In the genomic region with DNA sequence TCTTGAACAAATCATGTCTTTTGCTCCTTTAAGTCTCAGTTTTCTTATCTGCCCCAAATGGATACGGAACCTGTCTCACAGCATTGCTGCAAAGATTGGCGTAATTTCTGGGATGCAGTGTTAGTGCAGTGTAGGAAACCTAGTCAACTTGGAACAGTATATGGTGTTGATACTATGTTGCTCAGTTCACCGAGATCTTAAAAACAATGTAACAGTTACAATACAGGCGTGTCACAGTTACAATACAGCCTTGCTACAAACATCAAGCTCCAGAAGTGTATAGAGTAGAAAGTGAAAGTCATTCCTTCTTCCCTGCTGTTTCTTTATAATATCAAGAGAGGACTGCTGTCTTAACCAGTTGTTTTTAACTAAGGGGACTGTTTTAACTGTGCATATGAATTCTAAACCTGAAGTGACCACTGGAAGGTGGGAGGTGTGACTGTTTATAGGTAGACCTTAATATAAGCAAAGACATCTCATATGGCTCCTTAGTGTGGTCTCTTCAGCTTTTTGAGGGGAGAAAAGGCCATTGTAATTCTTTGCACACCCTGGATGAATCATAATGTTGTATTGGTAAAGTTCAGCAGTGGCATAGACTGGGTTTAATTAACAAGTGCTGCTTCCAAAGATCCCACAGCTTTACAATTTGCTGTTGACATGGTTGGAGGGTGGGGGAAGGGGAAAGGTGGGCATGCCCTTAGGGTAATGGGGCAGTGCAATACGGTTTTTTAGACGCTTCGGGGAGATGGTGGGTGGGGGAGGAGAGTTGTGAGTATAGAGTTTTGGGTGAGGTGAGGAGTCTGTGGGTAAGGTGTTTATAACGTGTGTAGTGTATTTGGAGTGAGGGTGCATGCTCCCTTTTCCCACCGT, we compare ENCODE assay signal across 1 cellular context.
TF ChIP-seq lines count a peak whose summit lies in the region.

No MANE protein-coding gene starts in this region.

TF ChIP-seq in GM12878, 131 proteins besides CTCF, POLR2A, EP300 and RAD21:
- TF ChIP-seq, protein P1, sequence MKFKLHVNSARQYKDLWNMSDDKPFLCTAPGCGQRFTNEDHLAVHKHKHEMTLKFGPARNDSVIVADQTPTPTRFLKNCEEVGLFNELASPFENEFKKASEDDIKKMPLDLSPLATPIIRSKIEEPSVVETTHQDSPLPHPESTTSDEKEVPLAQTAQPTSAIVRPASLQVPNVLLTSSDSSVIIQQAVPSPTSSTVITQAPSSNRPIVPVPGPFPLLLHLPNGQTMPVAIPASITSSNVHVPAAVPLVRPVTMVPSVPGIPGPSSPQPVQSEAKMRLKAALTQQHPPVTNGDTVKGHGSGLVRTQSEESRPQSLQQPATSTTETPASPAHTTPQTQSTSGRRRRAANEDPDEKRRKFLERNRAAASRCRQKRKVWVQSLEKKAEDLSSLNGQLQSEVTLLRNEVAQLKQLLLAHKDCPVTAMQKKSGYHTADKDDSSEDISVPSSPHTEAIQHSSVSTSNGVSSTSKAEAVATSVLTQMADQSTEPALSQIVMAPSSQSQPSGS (IDR thresholded peaks at IDR 0.05; ENCODE audit: low read length): no peak
- TF ChIP-seq NFIC (IDR thresholded peaks at IDR 0.05; ENCODE audit: low read depth, low read length): no peak
- TF ChIP-seq BCL11A (IDR thresholded peaks at IDR 0.05; ENCODE audit: low read depth, low read length): no peak
- TF ChIP-seq WRNIP1 (IDR thresholded peaks at IDR 0.05; ENCODE audit: borderline replicate concordance, low read depth, low read length): no peak
- TF ChIP-seq, protein P2, sequence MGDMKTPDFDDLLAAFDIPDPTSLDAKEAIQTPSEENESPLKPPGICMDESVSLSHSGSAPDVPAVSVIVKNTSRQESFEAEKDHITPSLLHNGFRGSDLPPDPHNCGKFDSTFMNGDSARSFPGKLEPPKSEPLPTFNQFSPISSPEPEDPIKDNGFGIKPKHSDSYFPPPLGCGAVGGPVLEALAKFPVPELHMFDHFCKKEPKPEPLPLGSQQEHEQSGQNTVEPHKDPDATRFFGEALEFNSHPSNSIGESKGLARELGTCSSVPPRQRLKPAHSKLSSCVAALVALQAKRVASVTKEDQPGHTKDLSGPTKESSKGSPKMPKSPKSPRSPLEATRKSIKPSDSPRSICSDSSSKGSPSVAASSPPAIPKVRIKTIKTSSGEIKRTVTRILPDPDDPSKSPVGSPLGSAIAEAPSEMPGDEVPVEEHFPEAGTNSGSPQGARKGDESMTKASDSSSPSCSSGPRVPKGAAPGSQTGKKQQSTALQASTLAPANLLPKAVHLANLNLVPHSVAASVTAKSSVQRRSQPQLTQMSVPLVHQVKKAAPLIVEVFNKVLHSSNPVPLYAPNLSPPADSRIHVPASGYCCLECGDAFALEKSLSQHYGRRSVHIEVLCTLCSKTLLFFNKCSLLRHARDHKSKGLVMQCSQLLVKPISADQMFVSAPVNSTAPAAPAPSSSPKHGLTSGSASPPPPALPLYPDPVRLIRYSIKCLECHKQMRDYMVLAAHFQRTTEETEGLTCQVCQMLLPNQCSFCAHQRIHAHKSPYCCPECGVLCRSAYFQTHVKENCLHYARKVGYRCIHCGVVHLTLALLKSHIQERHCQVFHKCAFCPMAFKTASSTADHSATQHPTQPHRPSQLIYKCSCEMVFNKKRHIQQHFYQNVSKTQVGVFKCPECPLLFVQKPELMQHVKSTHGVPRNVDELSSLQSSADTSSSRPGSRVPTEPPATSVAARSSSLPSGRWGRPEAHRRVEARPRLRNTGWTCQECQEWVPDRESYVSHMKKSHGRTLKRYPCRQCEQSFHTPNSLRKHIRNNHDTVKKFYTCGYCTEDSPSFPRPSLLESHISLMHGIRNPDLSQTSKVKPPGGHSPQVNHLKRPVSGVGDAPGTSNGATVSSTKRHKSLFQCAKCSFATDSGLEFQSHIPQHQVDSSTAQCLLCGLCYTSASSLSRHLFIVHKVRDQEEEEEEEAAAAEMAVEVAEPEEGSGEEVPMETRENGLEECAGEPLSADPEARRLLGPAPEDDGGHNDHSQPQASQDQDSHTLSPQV (IDR thresholded peaks at IDR 0.05): no peak
- TF ChIP-seq SMC3 (IDR thresholded peaks at IDR 0.05; ENCODE audit: borderline replicate concordance, low read length): no peak
- no peak for TF ChIP-seq TARDBP (IDR thresholded peaks at IDR 0.05; ENCODE audit: borderline replicate concordance)
- no peak for TF ChIP-seq ESRRA (IDR thresholded peaks at IDR 0.05; ENCODE audit: low read length)
- no peak for TF ChIP-seq TBL1XR1 (IDR thresholded peaks at IDR 0.05; ENCODE audit: low read depth, low read length)
- TF ChIP-seq POLR2AphosphoS2 (IDR thresholded peaks at IDR 0.05; ENCODE audit: low read depth, low read length): no peak
TF ChIP-seq in GM12878: peak in this region for 0.
